13 cellular contexts compared by ENCODE assay signal in genomic region chr15:59199775-59200465, GRCh38. TPM values are rescaled to one million over a fixed set of nuclear protein-coding genes. Genes with fewer than 3 reads are reported as not detected.
DNase-seq lines count a peak whose midpoint lies in the region; ATAC-seq, FAIRE-seq and TF ChIP-seq lines count a peak whose summit lies in the region.
"Had no signal": no experiment of that assay in that cellular context is flagged by ENCODE, and none has a peak within 500 bp of the region (broad histone marks: within the 10 kb centered on the region; RNA-seq: fewer than 3 reads in every experiment).

No MANE protein-coding gene starts in this region.

- peak; percentile 62 for DNase-seq in AG08395 (ENCODE audit: low spot score)
- DNase-seq in HTR-8/SVneo (ENCODE audit: insufficient read length, low spot score): peak; percentile 67
- peak; percentile 61 for DNase-seq in MCF 10A (ENCODE audit: unreplicated experiment)
- DNase-seq in left lung: no peak
- DNase-seq in stimulated activated CD8-positive, alpha-beta memory T cell treated with anti-CD3 and anti-CD28 coated beads, Interleukin-4, amount 100 ng/mL, for 48 hours: no peak
- no peak for DNase-seq in SKM-1 (lab: John Stamatoyannopoulos, UW; ENCODE audit: unreplicated experiment)
- no peak for DNase-seq in stimulated activated CD4-positive, alpha-beta T cell treated with anti-CD3 and anti-CD28 coated beads, Interleukin-12 subunit alpha, Interleukin-12 subunit beta, amount 100 ng/mL, for 4 hours
- DNase-seq: effector memory CD8-positive, alpha-beta T cell had no signal

- POLR2A ChIA-PET in MCF 10A (lab: Yijun Ruan, JAX): interaction anchor here (1.3 kb wide), 1 partner anchor 33 kb away, joined by 3 read pairs; no protein-coding TSS in a partner anchor

- no peaks in the 10 kb centered on the region for H3K9me3 ChIP-seq in left lung

- intact Hi-C loops in MCF 10A (cut with micrococcal nuclease): no loop called here
- intact Hi-C loops in left lung (cut with DNase I): no loop called here

- CTCF ChIA-PET in MCF 10A (lab: Yijun Ruan, JAX): interaction anchor here (1.0 kb wide), 1 partner anchor 16 kb away, joined by 3 read pairs; no protein-coding TSS in a partner anchor

- H3K36me3 Mint-ChIP-seq in MCF 10A (ENCODE audit: insufficient read depth, unreplicated experiment): peaks cover 81% of the 10 kb centered on the region

- peak; percentile 20 for FAIRE-seq in HTR-8/SVneo (lab: Jason Lieb, UNC)

- TF ChIP-seq CTCF in MCF 10A (IDR thresholded peaks at IDR 0.05; ENCODE audit: unreplicated experiment) (no peak), left lung (IDR thresholded peaks at IDR 0.05) (no peak)

- H3K27me3 ChIP-seq in left lung: no peaks in the 10 kb centered on the region

- no peak overlapping the region for H3K4me3 Mint-ChIP-seq in MCF 10A (ENCODE audit: unreplicated experiment)
- H3K4me3 Mint-ChIP-seq: B cell; effector memory CD8-positive, alpha-beta T cell; stimulated activated naive CD8-positive, alpha-beta T cell treated with anti-CD3 and anti-CD28 coated beads, Interleukin-15, Interleukin-2, amounts not matched to agents 100 ng/mL and 50 ng/mL, for 24 hours had no signal

- no peaks in the 10 kb centered on the region for H3K27me3 Mint-ChIP-seq in MCF 10A (ENCODE audit: insufficient read depth, unreplicated experiment)
- H3K27me3 Mint-ChIP-seq: B cell; stimulated activated naive CD8-positive, alpha-beta T cell treated with anti-CD3 and anti-CD28 coated beads, Interleukin-15, Interleukin-2, amounts not matched to agents 100 ng/mL and 50 ng/mL, for 24 hours had no signal

- no peak overlapping the region for H3K4me3 ChIP-seq in left lung

- H3K27ac Mint-ChIP-seq in MCF 10A (ENCODE audit: low read depth, unreplicated experiment): peak overlapping the region; percentile 65
- H3K27ac Mint-ChIP-seq: B cell; effector memory CD8-positive, alpha-beta T cell; stimulated activated naive CD8-positive, alpha-beta T cell treated with anti-CD3 and anti-CD28 coated beads, Interleukin-15, Interleukin-2, amounts not matched to agents 100 ng/mL and 50 ng/mL, for 24 hours had no signal

- H3K4me1 ChIP-seq in left lung: no peaks in the 10 kb centered on the region

- BruUV-seq in MCF 10A (replicated peaks; lab: Mats Ljungman, UMichigan): no TSS peak

- peak overlapping the region in 1 of 2 donors; percentile 20 for H3K27ac ChIP-seq in left lung
- H3K27ac ChIP-seq: VCaP had no signal

- peaks cover 5% of the 10 kb centered on the region for H3K4me1 Mint-ChIP-seq in MCF 10A (ENCODE audit: insufficient read depth, unreplicated experiment)

- peak; percentile 64 for ATAC-seq in left lung
- no peak for ATAC-seq in HG02798 (IDR thresholded peaks at IDR 0.05; ENCODE audit: poor library complexity, unreplicated experiment)
- ATAC-seq: effector memory CD8-positive, alpha-beta T cell had no signal

- peaks cover 0 to 49% of the 10 kb centered on the region in 2 donors for H3K36me3 ChIP-seq in left lung

- H3K9me3 Mint-ChIP-seq in MCF 10A (ENCODE audit: unreplicated experiment): no peaks in the 10 kb centered on the region
- H3K9me3 Mint-ChIP-seq: effector memory CD8-positive, alpha-beta T cell; stimulated activated naive CD8-positive, alpha-beta T cell treated with anti-CD3 and anti-CD28 coated beads, Interleukin-15, Interleukin-2, amounts not matched to agents 100 ng/mL and 50 ng/mL, for 24 hours had no signal

RNA-seq across cellular contexts. Expression of gene LDHAL6B, which starts 6.7 kb away (rescaled TPM):
- not detected in 2 replicates for total RNA-seq in MCF 10A (2022)
- not detected for total RNA-seq in left lung
- total RNA-seq: B cell, lung microvascular endothelial cell had no signal

Comparison
In these comparisons a context has a peak if more than half of its experiments do, and no peak if none do; other contexts are left out.
1. DNase-seq: peak in AG08395 (single experiment), HTR-8/SVneo (single experiment) and MCF 10A (single experiment); none in left lung (0 of 2), stimulated activated CD8-positive, alpha-beta memory T cell treated with anti-CD3 and anti-CD28 coated beads, Interleukin-4, amount 100 ng/mL, for 48 hours (single experiment), SKM-1 (single experiment) and stimulated activated CD4-positive, alpha-beta T cell treated with anti-CD3 and anti-CD28 coated beads, Interleukin-12 subunit alpha, Interleukin-12 subunit beta, amount 100 ng/mL, for 4 hours (single experiment).